ENCODE assay signal across 1 cellular context in genomic region chr19:3374369-3375112, GRCh38.
TF ChIP-seq lines count a peak whose summit lies in the region.

No MANE protein-coding gene starts in this region.

TF ChIP-seq in K562, 482 proteins besides CTCF, POLR2A, EP300 and RAD21 (continued from another document and continues in another):
- TF ChIP-seq ZBTB5 (IDR thresholded peaks at IDR 0.05), result no peak
- TF ChIP-seq PPARD (CRISPR knock-in tag; IDR thresholded peaks at IDR 0.05), result no peak
- no peak for TF ChIP-seq YBX1 (IDR thresholded peaks at IDR 0.05)
- no peak for TF ChIP-seq ETV6 (IDR thresholded peaks at IDR 0.05; ENCODE audit: borderline replicate concordance in 1 of 2, low read depth in 2 of 2, low read length in 1 of 2)
- no peak for TF ChIP-seq ETV6 (CRISPR knock-in tag; IDR thresholded peaks at IDR 0.05; ENCODE audit: borderline replicate concordance)
- TF ChIP-seq DPF2 (IDR thresholded peaks at IDR 0.05), result peak; percentile 92
- no peak for TF ChIP-seq POLR3G (IDR thresholded peaks at IDR 0.05; ENCODE audit: extremely low read depth, insufficient read length, insufficient replicate concordance)
- TF ChIP-seq PTRF (tag; IDR thresholded peaks at IDR 0.05), result no peak
- 0 out of 2 replicates have a peak, but pooled peaks have one; percentile 18 for TF ChIP-seq CREB1 (IDR thresholded peaks at IDR 0.05)
- TF ChIP-seq CREB1 (CRISPR knock-in tag; IDR thresholded peaks at IDR 0.05), result no peak
- TF ChIP-seq ZBTB9 (CRISPR knock-in tag; IDR thresholded peaks at IDR 0.05), result no peak
- TF ChIP-seq POLR2B (IDR thresholded peaks at IDR 0.05; ENCODE audit: low read depth, partially characterized antibody), result no peak
- no peak for TF ChIP-seq NUFIP1 (IDR thresholded peaks at IDR 0.05; ENCODE audit: partially characterized antibody)
- TF ChIP-seq ZFP36 (IDR thresholded peaks at IDR 0.05; ENCODE audit: low read depth, low read length, partially characterized antibody), result peak; percentile 32
- no peak for TF ChIP-seq ZNF408 (CRISPR knock-in tag; IDR thresholded peaks at IDR 0.05; ENCODE audit: low read depth)
- TF ChIP-seq ZNF699 (CRISPR knock-in tag; IDR thresholded peaks at IDR 0.05; ENCODE audit: insufficient replicate concordance), result no peak
- no peak for TF ChIP-seq DNMT1 (IDR thresholded peaks at IDR 0.05)
- peak; percentile 79 for TF ChIP-seq MTA1 (IDR thresholded peaks at IDR 0.05; ENCODE audit: borderline replicate concordance)
- TF ChIP-seq BDP1 (IDR thresholded peaks at IDR 0.05; ENCODE audit: insufficient read depth, insufficient read length), result no peak
- no peak for TF ChIP-seq ZNF518B (CRISPR knock-in tag; IDR thresholded peaks at IDR 0.05)
- TF ChIP-seq ELF4 (CRISPR knock-in tag; IDR thresholded peaks at IDR 0.05), result no peak
- TF ChIP-seq ZNF444 (CRISPR knock-in tag; IDR thresholded peaks at IDR 0.05), result no peak
- TF ChIP-seq NCOA2 (IDR thresholded peaks at IDR 0.05; ENCODE audit: partially characterized antibody in 2 of 2), result no peak
- no peak for TF ChIP-seq IRF9 (tag; IDR thresholded peaks at IDR 0.05)
- TF ChIP-seq MCM3 (IDR thresholded peaks at IDR 0.05), result no peak
- peak; percentile 42; the same call in 1 of the 2 replicates for TF ChIP-seq ZFX (CRISPR knock-in tag; IDR thresholded peaks at IDR 0.05)
- peak; percentile 88 for TF ChIP-seq CBFA2T3 (IDR thresholded peaks at IDR 0.05)
- TF ChIP-seq HBP1 (CRISPR knock-in tag; IDR thresholded peaks at IDR 0.05), result no peak
- TF ChIP-seq NKRF (IDR thresholded peaks at IDR 0.05; ENCODE audit: borderline replicate concordance), result peak; percentile 50; the same call in 1 of the 2 replicates
- TF ChIP-seq E2F3 (CRISPR knock-in tag; IDR thresholded peaks at IDR 0.05), result no peak
- TF ChIP-seq JUNB (CRISPR knock-in tag; conservative IDR thresholded peaks at IDR 0.05), result no peak
- TF ChIP-seq CBFB (CRISPR knock-in tag; IDR thresholded peaks at IDR 0.05), result no peak
- TF ChIP-seq PYGO2 (tag; IDR thresholded peaks at IDR 0.05), result 0 out of 2 replicates have a peak, but pooled peaks have one; percentile 40
- TF ChIP-seq POLR2H (tag; IDR thresholded peaks at IDR 0.05; ENCODE audit: low read depth), result no peak
- no peak for TF ChIP-seq ZNF561 (CRISPR knock-in tag; conservative IDR thresholded peaks at IDR 0.05)
- no peak for TF ChIP-seq ZC3H8 (IDR thresholded peaks at IDR 0.05)
- TF ChIP-seq ZNF75A (CRISPR knock-in tag; IDR thresholded peaks at IDR 0.05), result 0 out of 2 replicates have a peak, but pooled peaks have one; percentile 37
- TF ChIP-seq KDM5B (IDR thresholded peaks at IDR 0.05; ENCODE audit: insufficient replicate concordance, low read depth, low read length), result no peak
- TF ChIP-seq BRD4 (IDR thresholded peaks at IDR 0.05), result no peak
- no peak for TF ChIP-seq CGGBP1 (CRISPR knock-in tag; IDR thresholded peaks at IDR 0.05)
- no peak for TF ChIP-seq ZNF274 (IDR thresholded peaks at IDR 0.05; ENCODE audit: borderline replicate concordance, low read depth, low read length)
- TF ChIP-seq THAP7 (CRISPR knock-in tag; IDR thresholded peaks at IDR 0.05), result no peak
- no peak for TF ChIP-seq GTF2F1 (IDR thresholded peaks at IDR 0.05; ENCODE audit: low read depth, low read length)
- TF ChIP-seq CBX8 (IDR thresholded peaks at IDR 0.05; ENCODE audit: borderline replicate concordance, extremely low read depth, low read depth, low read length, poor library complexity, severe bottlenecking), result no peak
- TF ChIP-seq ZNF436 (CRISPR knock-in tag; IDR thresholded peaks at IDR 0.05), result no peak
- TF ChIP-seq ZNF282 (CRISPR knock-in tag; IDR thresholded peaks at IDR 0.05), result no peak
- TF ChIP-seq ARID1B (IDR thresholded peaks at IDR 0.05), result peak; percentile 86
- TF ChIP-seq SETDB1 (IDR thresholded peaks at IDR 0.05; ENCODE audit: low read length), result no peak
- TF ChIP-seq ZNF695 (CRISPR knock-in tag; IDR thresholded peaks at IDR 0.05), result no peak
- no peak for TF ChIP-seq CEBPG (CRISPR knock-in tag; IDR thresholded peaks at IDR 0.05)
- no peak for TF ChIP-seq CEBPG (tag; conservative IDR thresholded peaks at IDR 0.05 in 1 of 2, IDR thresholded peaks at IDR 0.05 in 1 of 2)
- TF ChIP-seq NCOA6 (IDR thresholded peaks at IDR 0.05), result no peak
- TF ChIP-seq ZBTB8A (IDR thresholded peaks at IDR 0.05; ENCODE audit: partially characterized antibody), result no peak
- TF ChIP-seq ARID2 (IDR thresholded peaks at IDR 0.05), result no peak
- TF ChIP-seq AFF4 (CRISPR knock-in tag; IDR thresholded peaks at IDR 0.05), result no peak
- no peak for TF ChIP-seq RBM17 (IDR thresholded peaks at IDR 0.05; ENCODE audit: borderline replicate concordance, low read depth, low read length)
- peak in 1 of 2 experiments; percentile 21; a peak in 1 of 4 replicates for TF ChIP-seq FOXK2 (conservative IDR thresholded peaks at IDR 0.05 in 1 of 2, IDR thresholded peaks at IDR 0.05 in 1 of 2; ENCODE audit: low read depth in 2 of 2)
- peak; percentile 31; the same call in 1 of the 2 replicates for TF ChIP-seq NFE2 (IDR thresholded peaks at IDR 0.05; ENCODE audit: low read depth)
- no peak for TF ChIP-seq RBM39 (optimal IDR thresholded peaks at IDR 0.05; ENCODE audit: low read depth, low read length)
- TF ChIP-seq HMG20A (CRISPR knock-in tag; conservative IDR thresholded peaks at IDR 0.05), result no peak
